In genomic region chr5:94818904-94819303, GRCh38 we compare ENCODE assay signal across 1 cellular context.
TF ChIP-seq lines count a peak whose summit lies in the region.

No MANE protein-coding gene starts in this region.

TF ChIP-seq in HEK293, 187 proteins besides CTCF, POLR2A, EP300 and RAD21 (continued from another document and continues in another):
- TF ChIP-seq, protein P1, sequence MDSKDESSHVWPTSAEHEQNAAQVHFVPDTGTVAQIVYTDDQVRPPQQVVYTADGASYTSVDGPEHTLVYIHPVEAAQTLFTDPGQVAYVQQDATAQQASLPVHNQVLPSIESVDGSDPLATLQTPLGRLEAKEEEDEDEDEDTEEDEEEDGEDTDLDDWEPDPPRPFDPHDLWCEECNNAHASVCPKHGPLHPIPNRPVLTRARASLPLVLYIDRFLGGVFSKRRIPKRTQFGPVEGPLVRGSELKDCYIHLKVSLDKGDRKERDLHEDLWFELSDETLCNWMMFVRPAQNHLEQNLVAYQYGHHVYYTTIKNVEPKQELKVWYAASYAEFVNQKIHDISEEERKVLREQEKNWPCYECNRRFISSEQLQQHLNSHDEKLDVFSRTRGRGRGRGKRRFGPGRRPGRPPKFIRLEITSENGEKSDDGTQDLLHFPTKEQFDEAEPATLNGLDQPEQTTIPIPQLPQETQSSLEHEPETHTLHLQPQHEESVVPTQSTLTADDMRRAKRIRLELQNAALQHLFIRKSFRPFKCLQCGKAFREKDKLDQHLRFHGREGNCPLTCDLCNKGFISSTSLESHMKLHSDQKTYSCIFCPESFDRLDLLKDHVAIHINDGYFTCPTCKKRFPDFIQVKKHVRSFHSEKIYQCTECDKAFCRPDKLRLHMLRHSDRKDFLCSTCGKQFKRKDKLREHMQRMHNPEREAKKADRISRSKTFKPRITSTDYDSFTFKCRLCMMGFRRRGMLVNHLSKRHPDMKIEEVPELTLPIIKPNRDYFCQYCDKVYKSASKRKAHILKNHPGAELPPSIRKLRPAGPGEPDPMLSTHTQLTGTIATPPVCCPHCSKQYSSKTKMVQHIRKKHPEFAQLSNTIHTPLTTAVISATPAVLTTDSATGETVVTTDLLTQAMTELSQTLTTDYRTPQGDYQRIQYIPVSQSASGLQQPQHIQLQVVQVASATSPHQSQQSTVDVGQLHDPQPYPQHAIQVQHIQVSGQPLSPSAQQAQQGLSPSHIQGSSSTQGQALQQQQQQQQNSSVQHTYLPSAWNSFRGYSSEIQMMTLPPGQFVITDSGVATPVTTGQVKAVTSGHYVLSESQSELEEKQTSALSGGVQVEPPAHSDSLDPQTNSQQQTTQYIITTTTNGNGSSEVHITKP (tag by site-specific recombination; IDR thresholded peaks at IDR 0.05) = no peak
- no peak for TF ChIP-seq ZNF776 (tag by site-specific recombination; IDR thresholded peaks at IDR 0.05; ENCODE audit: borderline replicate concordance)
- TF ChIP-seq, protein P2, sequence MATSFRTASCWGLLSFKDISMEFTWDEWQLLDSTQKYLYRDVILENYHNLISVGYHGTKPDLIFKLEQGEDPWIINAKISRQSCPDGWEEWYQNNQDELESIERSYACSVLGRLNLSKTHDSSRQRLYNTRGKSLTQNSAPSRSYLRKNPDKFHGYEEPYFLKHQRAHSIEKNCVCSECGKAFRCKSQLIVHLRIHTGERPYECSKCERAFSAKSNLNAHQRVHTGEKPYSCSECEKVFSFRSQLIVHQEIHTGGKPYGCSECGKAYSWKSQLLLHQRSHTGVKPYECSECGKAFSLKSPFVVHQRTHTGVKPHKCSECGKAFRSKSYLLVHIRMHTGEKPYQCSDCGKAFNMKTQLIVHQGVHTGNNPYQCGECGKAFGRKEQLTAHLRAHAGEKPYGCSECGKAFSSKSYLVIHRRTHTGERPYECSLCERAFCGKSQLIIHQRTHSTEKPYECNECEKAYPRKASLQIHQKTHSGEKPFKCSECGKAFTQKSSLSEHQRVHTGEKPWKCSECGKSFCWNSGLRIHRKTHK (tag by site-specific recombination; IDR thresholded peaks at IDR 0.05) = no peak
- TF ChIP-seq, protein P3, sequence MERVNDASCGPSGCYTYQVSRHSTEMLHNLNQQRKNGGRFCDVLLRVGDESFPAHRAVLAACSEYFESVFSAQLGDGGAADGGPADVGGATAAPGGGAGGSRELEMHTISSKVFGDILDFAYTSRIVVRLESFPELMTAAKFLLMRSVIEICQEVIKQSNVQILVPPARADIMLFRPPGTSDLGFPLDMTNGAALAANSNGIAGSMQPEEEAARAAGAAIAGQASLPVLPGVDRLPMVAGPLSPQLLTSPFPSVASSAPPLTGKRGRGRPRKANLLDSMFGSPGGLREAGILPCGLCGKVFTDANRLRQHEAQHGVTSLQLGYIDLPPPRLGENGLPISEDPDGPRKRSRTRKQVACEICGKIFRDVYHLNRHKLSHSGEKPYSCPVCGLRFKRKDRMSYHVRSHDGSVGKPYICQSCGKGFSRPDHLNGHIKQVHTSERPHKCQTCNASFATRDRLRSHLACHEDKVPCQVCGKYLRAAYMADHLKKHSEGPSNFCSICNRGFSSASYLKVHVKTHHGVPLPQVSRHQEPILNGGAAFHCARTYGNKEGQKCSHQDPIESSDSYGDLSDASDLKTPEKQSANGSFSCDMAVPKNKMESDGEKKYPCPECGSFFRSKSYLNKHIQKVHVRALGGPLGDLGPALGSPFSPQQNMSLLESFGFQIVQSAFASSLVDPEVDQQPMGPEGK (tag by site-specific recombination; IDR thresholded peaks at IDR 0.05) = no peak
- no peak for TF ChIP-seq ZNF701 (tag by site-specific recombination; IDR thresholded peaks at IDR 0.05)
- no peak for TF ChIP-seq GLI4 (tag by site-specific recombination; IDR thresholded peaks at IDR 0.05)
- TF ChIP-seq ZNF266 (tag by site-specific recombination; IDR thresholded peaks at IDR 0.05; ENCODE audit: low read depth) = peak; percentile 44; the same call in 1 of the 2 replicates
- TF ChIP-seq KLF16 (tag by site-specific recombination; IDR thresholded peaks at IDR 0.05) = no peak
- TF ChIP-seq ZNF623 (tag by site-specific recombination; IDR thresholded peaks at IDR 0.05) = peak; percentile 71
- no peak for TF ChIP-seq ZNF837 (tag by site-specific recombination; IDR thresholded peaks at IDR 0.05)
- no peak for TF ChIP-seq KLF9 (tag by site-specific recombination; IDR thresholded peaks at IDR 0.05; ENCODE audit: low read depth)
- TF ChIP-seq, protein P4, sequence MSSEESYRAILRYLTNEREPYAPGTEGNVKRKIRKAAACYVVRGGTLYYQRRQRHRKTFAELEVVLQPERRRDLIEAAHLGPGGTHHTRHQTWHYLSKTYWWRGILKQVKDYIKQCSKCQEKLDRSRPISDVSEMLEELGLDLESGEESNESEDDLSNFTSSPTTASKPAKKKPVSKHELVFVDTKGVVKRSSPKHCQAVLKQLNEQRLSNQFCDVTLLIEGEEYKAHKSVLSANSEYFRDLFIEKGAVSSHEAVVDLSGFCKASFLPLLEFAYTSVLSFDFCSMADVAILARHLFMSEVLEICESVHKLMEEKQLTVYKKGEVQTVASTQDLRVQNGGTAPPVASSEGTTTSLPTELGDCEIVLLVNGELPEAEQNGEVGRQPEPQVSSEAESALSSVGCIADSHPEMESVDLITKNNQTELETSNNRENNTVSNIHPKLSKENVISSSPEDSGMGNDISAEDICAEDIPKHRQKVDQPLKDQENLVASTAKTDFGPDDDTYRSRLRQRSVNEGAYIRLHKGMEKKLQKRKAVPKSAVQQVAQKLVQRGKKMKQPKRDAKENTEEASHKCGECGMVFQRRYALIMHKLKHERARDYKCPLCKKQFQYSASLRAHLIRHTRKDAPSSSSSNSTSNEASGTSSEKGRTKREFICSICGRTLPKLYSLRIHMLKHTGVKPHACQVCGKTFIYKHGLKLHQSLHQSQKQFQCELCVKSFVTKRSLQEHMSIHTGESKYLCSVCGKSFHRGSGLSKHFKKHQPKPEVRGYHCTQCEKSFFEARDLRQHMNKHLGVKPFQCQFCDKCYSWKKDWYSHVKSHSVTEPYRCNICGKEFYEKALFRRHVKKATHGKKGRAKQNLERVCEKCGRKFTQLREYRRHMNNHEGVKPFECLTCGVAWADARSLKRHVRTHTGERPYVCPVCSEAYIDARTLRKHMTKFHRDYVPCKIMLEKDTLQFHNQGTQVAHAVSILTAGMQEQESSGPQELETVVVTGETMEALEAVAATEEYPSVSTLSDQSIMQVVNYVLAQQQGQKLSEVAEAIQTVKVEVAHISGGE (tag by site-specific recombination; conservative IDR thresholded peaks at IDR 0.05; ENCODE audit: low read depth) = peak; percentile 71
- TF ChIP-seq REPIN1 (tag by site-specific recombination; IDR thresholded peaks at IDR 0.05; ENCODE audit: low read depth) = no peak
- TF ChIP-seq, protein P5, sequence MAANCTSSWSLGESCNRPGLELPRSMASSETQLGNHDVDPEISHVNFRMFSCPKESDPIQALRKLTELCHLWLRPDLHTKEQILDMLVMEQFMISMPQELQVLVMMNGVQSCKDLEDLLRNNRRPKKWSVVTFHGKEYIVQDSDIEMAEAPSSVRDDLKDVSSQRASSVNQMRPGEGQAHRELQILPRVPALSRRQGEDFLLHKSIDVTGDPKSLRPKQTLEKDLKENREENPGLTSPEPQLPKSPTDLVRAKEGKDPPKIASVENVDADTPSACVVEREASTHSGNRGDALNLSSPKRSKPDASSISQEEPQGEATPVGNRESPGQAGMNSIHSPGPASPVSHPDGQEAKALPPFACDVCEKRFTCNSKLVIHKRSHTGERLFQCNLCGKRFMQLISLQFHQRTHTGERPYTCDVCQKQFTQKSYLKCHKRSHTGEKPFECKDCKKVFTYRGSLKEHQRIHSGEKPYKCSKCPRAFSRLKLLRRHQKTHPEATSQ (tag by site-specific recombination; IDR thresholded peaks at IDR 0.05) = no peak
- TF ChIP-seq ZNF175 (tag by site-specific recombination; IDR thresholded peaks at IDR 0.05) = no peak
- no peak for TF ChIP-seq ZNF585B (tag by site-specific recombination; IDR thresholded peaks at IDR 0.05)
- TF ChIP-seq ZFP69B (tag by site-specific recombination; IDR thresholded peaks at IDR 0.05) = no peak
- TF ChIP-seq ZSCAN30 (tag by site-specific recombination; IDR thresholded peaks at IDR 0.05) = no peak
- TF ChIP-seq, protein P6, sequence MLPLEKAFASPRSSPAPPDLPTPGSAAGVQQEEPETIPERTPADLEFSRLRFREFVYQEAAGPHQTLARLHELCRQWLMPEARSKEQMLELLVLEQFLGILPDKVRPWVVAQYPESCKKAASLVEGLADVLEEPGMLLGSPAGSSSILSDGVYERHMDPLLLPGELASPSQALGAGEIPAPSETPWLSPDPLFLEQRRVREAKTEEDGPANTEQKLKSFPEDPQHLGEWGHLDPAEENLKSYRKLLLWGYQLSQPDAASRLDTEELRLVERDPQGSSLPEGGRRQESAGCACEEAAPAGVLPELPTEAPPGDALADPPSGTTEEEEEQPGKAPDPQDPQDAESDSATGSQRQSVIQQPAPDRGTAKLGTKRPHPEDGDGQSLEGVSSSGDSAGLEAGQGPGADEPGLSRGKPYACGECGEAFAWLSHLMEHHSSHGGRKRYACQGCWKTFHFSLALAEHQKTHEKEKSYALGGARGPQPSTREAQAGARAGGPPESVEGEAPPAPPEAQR (tag by site-specific recombination; IDR thresholded peaks at IDR 0.05) = no peak
- no peak for TF ChIP-seq EGR2 (tag by site-specific recombination; IDR thresholded peaks at IDR 0.05; ENCODE audit: low read depth)
- no peak for TF ChIP-seq ZNF174 (tag by site-specific recombination; IDR thresholded peaks at IDR 0.05)
- TF ChIP-seq ZNF530 (tag by site-specific recombination; IDR thresholded peaks at IDR 0.05; ENCODE audit: low read depth) = no peak
- no peak for TF ChIP-seq ZNF561 (tag by site-specific recombination; IDR thresholded peaks at IDR 0.05; ENCODE audit: borderline replicate concordance)
- no peak for TF ChIP-seq AEBP2 (tag by site-specific recombination; IDR thresholded peaks at IDR 0.05; ENCODE audit: borderline replicate concordance)
- no peak for TF ChIP-seq SETDB1 (IDR thresholded peaks at IDR 0.05; ENCODE audit: insufficient read length, low read length)
- no peak for TF ChIP-seq SP7 (tag by site-specific recombination; IDR thresholded peaks at IDR 0.05)
- no peak for TF ChIP-seq ZNF76 (tag by site-specific recombination; IDR thresholded peaks at IDR 0.05; ENCODE audit: borderline replicate concordance, low read depth)
- no peak for TF ChIP-seq ZNF624 (tag by site-specific recombination; IDR thresholded peaks at IDR 0.05)
- no peak for TF ChIP-seq ZXDB (tag by site-specific recombination; IDR thresholded peaks at IDR 0.05)
- TF ChIP-seq ZNF629 (tag by site-specific recombination; IDR thresholded peaks at IDR 0.05) = peak; percentile 42; the same call in 1 of the 2 replicates
- TF ChIP-seq ZNF473 (tag by site-specific recombination; IDR thresholded peaks at IDR 0.05) = no peak
- no peak for TF ChIP-seq ZNF423 (tag by site-specific recombination; IDR thresholded peaks at IDR 0.05)
- no peak for TF ChIP-seq ZNF621 (tag by site-specific recombination; IDR thresholded peaks at IDR 0.05)
- 0 out of 2 replicates have a peak, but pooled peaks have one; percentile 51 for TF ChIP-seq ZNF202 (tag by site-specific recombination; IDR thresholded peaks at IDR 0.05; ENCODE audit: borderline replicate concordance)
- TF ChIP-seq, protein P7, sequence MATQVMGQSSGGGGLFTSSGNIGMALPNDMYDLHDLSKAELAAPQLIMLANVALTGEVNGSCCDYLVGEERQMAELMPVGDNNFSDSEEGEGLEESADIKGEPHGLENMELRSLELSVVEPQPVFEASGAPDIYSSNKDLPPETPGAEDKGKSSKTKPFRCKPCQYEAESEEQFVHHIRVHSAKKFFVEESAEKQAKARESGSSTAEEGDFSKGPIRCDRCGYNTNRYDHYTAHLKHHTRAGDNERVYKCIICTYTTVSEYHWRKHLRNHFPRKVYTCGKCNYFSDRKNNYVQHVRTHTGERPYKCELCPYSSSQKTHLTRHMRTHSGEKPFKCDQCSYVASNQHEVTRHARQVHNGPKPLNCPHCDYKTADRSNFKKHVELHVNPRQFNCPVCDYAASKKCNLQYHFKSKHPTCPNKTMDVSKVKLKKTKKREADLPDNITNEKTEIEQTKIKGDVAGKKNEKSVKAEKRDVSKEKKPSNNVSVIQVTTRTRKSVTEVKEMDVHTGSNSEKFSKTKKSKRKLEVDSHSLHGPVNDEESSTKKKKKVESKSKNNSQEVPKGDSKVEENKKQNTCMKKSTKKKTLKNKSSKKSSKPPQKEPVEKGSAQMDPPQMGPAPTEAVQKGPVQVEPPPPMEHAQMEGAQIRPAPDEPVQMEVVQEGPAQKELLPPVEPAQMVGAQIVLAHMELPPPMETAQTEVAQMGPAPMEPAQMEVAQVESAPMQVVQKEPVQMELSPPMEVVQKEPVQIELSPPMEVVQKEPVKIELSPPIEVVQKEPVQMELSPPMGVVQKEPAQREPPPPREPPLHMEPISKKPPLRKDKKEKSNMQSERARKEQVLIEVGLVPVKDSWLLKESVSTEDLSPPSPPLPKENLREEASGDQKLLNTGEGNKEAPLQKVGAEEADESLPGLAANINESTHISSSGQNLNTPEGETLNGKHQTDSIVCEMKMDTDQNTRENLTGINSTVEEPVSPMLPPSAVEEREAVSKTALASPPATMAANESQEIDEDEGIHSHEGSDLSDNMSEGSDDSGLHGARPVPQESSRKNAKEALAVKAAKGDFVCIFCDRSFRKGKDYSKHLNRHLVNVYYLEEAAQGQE (tag by site-specific recombination; IDR thresholded peaks at IDR 0.05) = peak; percentile 50; the same call in 1 of the 2 replicates
- TF ChIP-seq SP3 (tag by site-specific recombination; IDR thresholded peaks at IDR 0.05) = no peak; the same call in 1 of the 2 replicates
- TF ChIP-seq ZNF433 (tag by site-specific recombination; IDR thresholded peaks at IDR 0.05; ENCODE audit: low read depth) = 0 out of 2 replicates have a peak, but pooled peaks have one; percentile 29
- no peak for TF ChIP-seq ZNF248 (tag by site-specific recombination; IDR thresholded peaks at IDR 0.05)
- TF ChIP-seq ZNF677 (tag by site-specific recombination; IDR thresholded peaks at IDR 0.05) = no peak
- peak; percentile 21; the same call in 1 of the 2 replicates for TF ChIP-seq ZNF654 (tag by site-specific recombination; IDR thresholded peaks at IDR 0.05; ENCODE audit: low read depth)
- TF ChIP-seq, protein P8, sequence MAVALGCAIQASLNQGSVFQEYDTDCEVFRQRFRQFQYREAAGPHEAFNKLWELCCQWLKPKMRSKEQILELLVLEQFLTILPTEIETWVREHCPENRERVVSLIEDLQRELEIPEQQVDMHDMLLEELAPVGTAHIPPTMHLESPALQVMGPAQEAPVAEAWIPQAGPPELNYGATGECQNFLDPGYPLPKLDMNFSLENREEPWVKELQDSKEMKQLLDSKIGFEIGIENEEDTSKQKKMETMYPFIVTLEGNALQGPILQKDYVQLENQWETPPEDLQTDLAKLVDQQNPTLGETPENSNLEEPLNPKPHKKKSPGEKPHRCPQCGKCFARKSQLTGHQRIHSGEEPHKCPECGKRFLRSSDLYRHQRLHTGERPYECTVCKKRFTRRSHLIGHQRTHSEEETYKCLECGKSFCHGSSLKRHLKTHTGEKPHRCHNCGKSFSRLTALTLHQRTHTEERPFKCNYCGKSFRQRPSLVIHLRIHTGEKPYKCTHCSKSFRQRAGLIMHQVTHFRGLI (tag by site-specific recombination; IDR thresholded peaks at IDR 0.05) = no peak
